ENCODE assay signal across 13 cellular contexts in the genomic region with DNA sequence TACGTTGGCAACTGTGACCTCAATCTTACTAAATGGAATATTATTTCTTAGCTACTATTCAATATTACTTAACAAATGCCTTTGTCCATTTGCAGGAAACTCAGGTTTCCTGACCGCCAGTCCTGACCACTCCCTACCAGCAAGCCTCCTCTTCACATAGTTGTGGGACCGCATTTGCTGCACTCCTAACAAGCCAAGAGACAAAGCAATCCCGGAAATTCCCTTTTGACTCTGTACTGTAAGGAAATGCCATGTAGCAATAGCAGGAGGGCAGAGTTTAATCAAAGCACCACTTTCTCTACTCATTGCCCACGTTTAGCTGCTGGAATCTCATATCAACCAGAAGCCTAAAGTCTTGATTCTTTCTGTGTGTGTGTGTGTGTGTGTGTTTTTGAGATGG. TPM values are rescaled to one million over a fixed set of nuclear protein-coding genes. Genes with fewer than 3 reads are reported as not detected.
DNase-seq lines count a peak whose midpoint lies in the region; FAIRE-seq and TF ChIP-seq lines count a peak whose summit lies in the region.
"Had no signal": no experiment of that assay in that cellular context is flagged by ENCODE, and none has a peak within 500 bp of the region (broad histone marks: within the 10 kb centered on the region; RNA-seq: fewer than 3 reads in every experiment).

No MANE protein-coding gene starts in this region.

- H3K4me3 ChIP-seq in SJCRH30 (no peak overlapping the region), osteoblast (ENCODE audit: insufficient read depth, low read length) (no peak overlapping the region), tibial artery (no peak overlapping the region)
- H3K4me3 ChIP-seq: adrenal gland had no signal

- TF ChIP-seq CTCF in osteoblast (IDR thresholded peaks at IDR 0.05; ENCODE audit: extremely low read depth, low read depth, low read length), result no peak
- TF ChIP-seq CTCF in tibial artery (IDR thresholded peaks at IDR 0.05), result no peak

- H2AFZ ChIP-seq in osteoblast (ENCODE audit: low read length), result peak overlapping the region; percentile 66

- no peak overlapping the region for H3K4me2 ChIP-seq in osteoblast (ENCODE audit: insufficient read depth, low read length)

- H3K79me2 ChIP-seq in osteoblast (ENCODE audit: insufficient read depth, low read length), result no peaks in the 10 kb centered on the region

- no peak for TF ChIP-seq POLR2A in GM12892 (IDR thresholded peaks at IDR 0.05; ENCODE audit: low read depth, low read length)

- no peaks in the 10 kb centered on the region for H3K27me3 ChIP-seq in SJCRH30
- H3K27me3 ChIP-seq in osteoblast (ENCODE audit: insufficient read depth, low read length), result no peaks in the 10 kb centered on the region
- no peaks in the 10 kb centered on the region for H3K27me3 ChIP-seq in tibial artery
- H3K27me3 ChIP-seq: adrenal gland had no signal

- DNase-seq in DMS53 treated with DMSO at 0.1 percent for 48 hours (lab: John Stamatoyannopoulos, UW; ENCODE audit: unreplicated experiment) (peak; percentile 6), SJCRH30 (peak; percentile 22 to 36), fibroblast of the conjunctiva (ENCODE audit: low read depth) (peak; percentile 14), osteoblast (ENCODE audit: insufficient read length, low spot score, missing footprints) (peak; percentile 59), tibial artery (no peak), GM12892 (ENCODE audit: insufficient read length) (no peak), T1000 (lab: John Stamatoyannopoulos, UW) (no peak)
- no peak for DNase-seq in stimulated activated CD4-positive, alpha-beta T cell treated with anti-CD3 and anti-CD28 coated beads, Interleukin-15, amount 100 ng/mL, for 24 hours
- DNase-seq: activated CD4-positive, CD25-positive, alpha-beta regulatory T cell; GDM1; immature natural killer cell; NCI-H524 treated with DMSO at 0.1 percent for 48 hours had no signal

- intact Hi-C loops in tibial artery (cut with DNase I; ENCODE audit: low total_unique reads), result loop anchor here (2.0 to 5.0 kb wide), 2 partner anchors 30 to 332 kb away; no protein-coding TSS in a partner anchor

- H3K4me1 ChIP-seq in SJCRH30 (no peaks in the 10 kb centered on the region), osteoblast (ENCODE audit: insufficient read depth, low read length) (peaks cover 11% of the 10 kb centered on the region), tibial artery (peaks cover 0 to 44% (median 13%) of the 10 kb centered on the region in 4 donors)
- H3K4me1 ChIP-seq: adrenal gland had no signal

- no peak for FAIRE-seq in GM12892 (lab: Jason Lieb, UNC)

- H3K27ac ChIP-seq in SJCRH30, result no peak overlapping the region
- no peak overlapping the region for H3K27ac ChIP-seq in osteoblast (ENCODE audit: low read depth, low read length)
- peak overlapping the region in 1 of 2 donors; percentile 65 for H3K27ac ChIP-seq in tibial artery

- H3K9me3 ChIP-seq in SJCRH30 (replicated peaks), result no peaks in the 10 kb centered on the region
- H3K9me3 ChIP-seq in osteoblast (ENCODE audit: low read depth, low read length), result no peaks in the 10 kb centered on the region
- H3K9me3 ChIP-seq in tibial artery, result no peaks in the 10 kb centered on the region
- H3K9me3 ChIP-seq: adrenal gland had no signal

- H4K20me1 ChIP-seq in osteoblast (ENCODE audit: insufficient read depth, low read length), result no peaks in the 10 kb centered on the region

- no peaks in the 10 kb centered on the region for H3K36me3 ChIP-seq in SJCRH30
- no peaks in the 10 kb centered on the region for H3K36me3 ChIP-seq in osteoblast (ENCODE audit: insufficient read depth, low read length)
- H3K36me3 ChIP-seq in tibial artery, result no peaks in the 10 kb centered on the region
- H3K36me3 ChIP-seq: adrenal gland had no signal

RNA-seq across cellular contexts. Expression of a gene that starts 28.1 kb away (rescaled TPM):
- 40.9 and 44.6 TPM in 2 replicates for total RNA-seq in SJCRH30 (2014; rRNA removed; shearing (Covaris generic))
- total RNA-seq in osteoblast, result 55.1 and 55.7 TPM in 2 replicates
- polyA plus RNA-seq in GM12892 (2012; ENCODE audit: missing spikeins), result 68.4 TPM

RNA-seq across cellular contexts. Expression of a gene that starts 28.3 kb away (rescaled TPM):
- not detected in 2 replicates for total RNA-seq in SJCRH30 (2014; rRNA removed; shearing (Covaris generic))
- not detected in 2 replicates for total RNA-seq in osteoblast
- polyA plus RNA-seq in GM12892 (2012; ENCODE audit: missing spikeins), result not detected
- polyA plus RNA-seq: adrenal gland, immature natural killer cell had no signal

Comparison
In these comparisons a context has a peak if more than half of its experiments do, and no peak if none do; other contexts are left out.
1. DNase-seq: peak in DMS53 treated with DMSO at 0.1 percent for 48 hours (single experiment), SJCRH30 (2 of 2), fibroblast of the conjunctiva (single experiment) and osteoblast (single experiment); none in tibial artery (0 of 2), stimulated activated CD4-positive, alpha-beta T cell treated with anti-CD3 and anti-CD28 coated beads, Interleukin-15, amount 100 ng/mL, for 24 hours (single experiment), GM12892 (single experiment) and T1000 (single experiment).